15 cellular contexts compared by ENCODE assay signal in genomic region chr3:117404153-117404552, GRCh38.
DNase-seq lines count a peak whose midpoint lies in the region; ATAC-seq, FAIRE-seq and TF ChIP-seq lines count a peak whose summit lies in the region.
"Had no signal": no experiment of that assay in that cellular context is flagged by ENCODE, and none has a peak within 500 bp of the region (broad histone marks: within the 10 kb centered on the region; RNA-seq: fewer than 3 reads in every experiment).

No MANE protein-coding gene starts in this region.

- no peak overlapping the region for H2AFZ ChIP-seq in IMR-90 (replicated peaks; ENCODE audit: low read length, poor library complexity)
- H2AFZ ChIP-seq: GM23338 had no signal

- no peak overlapping the region for H2BK20ac ChIP-seq in IMR-90 (ENCODE audit: low read depth, low read length)

- intact Hi-C loops in IMR-90 (cut with micrococcal nuclease), result no loop called here
- intact Hi-C loops in left lung (cut with DNase I), result no loop called here

- no peak overlapping the region for H3K9ac ChIP-seq in IMR-90 (ENCODE audit: low read depth, low read length)

- no peak overlapping the region for H3K4me3 ChIP-seq in IMR-90 (ENCODE audit: insufficient read depth, low read depth, low read length)
- no peak overlapping the region for H3K4me3 ChIP-seq in cardiac fibroblast (replicated peaks in 1 of 2; ENCODE audit: low read depth in 2 of 2, low read length in 2 of 2)
- H3K4me3 ChIP-seq in left lung, result no peak overlapping the region
- H3K4me3 ChIP-seq: GM12878, GM23338, HAP-1 had no signal

- no peak for FAIRE-seq in GM12892 (lab: Jason Lieb, UNC)
- FAIRE-seq: A204.1, GM12878 had no signal

- no peak for TF ChIP-seq RAD21 in IMR-90 (IDR thresholded peaks at IDR 0.05; ENCODE audit: low read length)

- no TSS peak for BruUV-seq in IMR-90 (replicated peaks; lab: Mats Ljungman, UMichigan)

- no peak overlapping the region for H4K8ac ChIP-seq in IMR-90 (ENCODE audit: low read depth in 2 of 2, low read length in 2 of 2)

- H4K5ac ChIP-seq in IMR-90 (ENCODE audit: low read depth, low read length), result no peak overlapping the region

- CTCF ChIA-PET in IMR-90 (lab: Yijun Ruan, JAX), result interaction anchor here (0.7 kb wide), 1 partner anchor 120 kb away, joined by 3 read pairs; no protein-coding TSS in a partner anchor

- peak; percentile 35 to 60 for DNase-seq in AML-193 (lab: John Stamatoyannopoulos, UW)
- DNase-seq in IMR-90, result no peak
- DNase-seq in cardiac fibroblast (ENCODE audit: low read depth in 2 of 2), result peak; percentile 1 to 7
- DNase-seq in left lung, result no peak
- no peak for DNase-seq in activated CD8-positive, alpha-beta memory T cell treated with anti-CD3 and anti-CD28 coated beads, Interleukin-2, amount 50 U/mL, for 4 hours
- no peak for DNase-seq in GM12892 (ENCODE audit: insufficient read length)
- no peak for DNase-seq in HCEC 1CT
- DNase-seq: Karpas-422, MV-4-11, NCI-H187, NCI-H446 had no signal

- H3K27me3 ChIP-seq in IMR-90 (ENCODE audit: control insufficient read depth, insufficient read depth, low read length), result no peaks in the 10 kb centered on the region
- no peaks in the 10 kb centered on the region for H3K27me3 ChIP-seq in left lung

- H2BK5ac ChIP-seq in IMR-90 (ENCODE audit: low read depth, low read length, poor library complexity, severe bottlenecking), result no peak overlapping the region

- no peaks in the 10 kb centered on the region for H3K9me3 ChIP-seq in IMR-90 (ENCODE audit: control insufficient read depth, insufficient read depth, low read length)
- no peaks in the 10 kb centered on the region for H3K9me3 ChIP-seq in left lung
- H3K9me3 ChIP-seq: HAP-1 had no signal

- ATAC-seq in IMR-90 (ENCODE audit: low read depth), result no peak
- ATAC-seq in left lung, result peak; percentile 27
- ATAC-seq: GM12878, GM23338 had no signal

- in situ Hi-C loops in IMR-90 (cut with MboI; ENCODE audit: low sequenced_read_pairs), result loop anchor here (25.0 kb wide), 1 partner anchor 583 kb away; no protein-coding TSS in a partner anchor

- H3K9me1 ChIP-seq in IMR-90 (ENCODE audit: insufficient read depth, low read length), result no peaks in the 10 kb centered on the region

- H3K23ac ChIP-seq in IMR-90 (ENCODE audit: low read depth, low read length), result no peak overlapping the region

- H2AK9ac ChIP-seq in IMR-90 (replicated peaks; ENCODE audit: low read depth, low read length, poor library complexity), result no peak overlapping the region

- TF ChIP-seq CTCF in IMR-90 (conservative IDR thresholded peaks at IDR 0.05; ENCODE audit: low read depth, low read length) (no peak), cardiac fibroblast (IDR thresholded peaks at IDR 0.05; ENCODE audit: low read depth, low read length) (no peak), left lung (IDR thresholded peaks at IDR 0.05) (no peak)

- POLR2A ChIA-PET in IMR-90 (lab: Charles Lee; ENCODE audit: unreplicated experiment), result no interaction called here

- no peak overlapping the region for H2BK120ac ChIP-seq in IMR-90 (ENCODE audit: low read depth, low read length)

- H3K18ac ChIP-seq in IMR-90 (ENCODE audit: low read depth, low read length), result no peak overlapping the region

- no peaks in the 10 kb centered on the region for H4K20me1 ChIP-seq in IMR-90 (ENCODE audit: insufficient read depth, low read length)

- no peak overlapping the region for H4K91ac ChIP-seq in IMR-90 (ENCODE audit: insufficient read depth, low read depth, low read length)

- H2AK5ac ChIP-seq in IMR-90 (ENCODE audit: low read depth, low read length), result no peak overlapping the region

- H2BK15ac ChIP-seq in IMR-90 (ENCODE audit: low read depth, low read length), result no peak overlapping the region

- H3K36me3 ChIP-seq in IMR-90 (ENCODE audit: control insufficient read depth, insufficient read depth, low read length), result no peaks in the 10 kb centered on the region
- H3K36me3 ChIP-seq in left lung, result no peaks in the 10 kb centered on the region
- H3K36me3 ChIP-seq: HAP-1 had no signal

- H3K4me2 ChIP-seq in IMR-90 (ENCODE audit: low read depth, low read length), result no peak overlapping the region

- H3K4ac ChIP-seq in IMR-90 (ENCODE audit: low read depth, low read length), result no peak overlapping the region

- H3K14ac ChIP-seq in IMR-90 (replicated peaks; ENCODE audit: low read depth, low read length), result no peak overlapping the region

- dilution Hi-C loops in IMR-90 (cut with HindIII; ENCODE audit: low sequenced_read_pairs, unreplicated experiment), result no loop called here

- H3K56ac ChIP-seq in IMR-90 (ENCODE audit: extremely low read depth, insufficient read depth, low read length), result no peak overlapping the region

- peaks cover 2% of the 10 kb centered on the region for H3K4me1 ChIP-seq in IMR-90 (ENCODE audit: control insufficient read depth, insufficient read depth, low read length)
- peaks cover 0 to 15% of the 10 kb centered on the region in 2 donors for H3K4me1 ChIP-seq in left lung

- H3K27ac ChIP-seq in IMR-90 (ENCODE audit: insufficient read depth, low read length) (no peak overlapping the region), left lung (no peak overlapping the region)

- no peak for TF ChIP-seq POLR2A in IMR-90 (IDR thresholded peaks at IDR 0.05; ENCODE audit: low read depth, low read length)
- no peak for TF ChIP-seq POLR2A in GM12892 (IDR thresholded peaks at IDR 0.05; ENCODE audit: low read depth, low read length)

- H3K79me1 ChIP-seq in IMR-90 (ENCODE audit: low read depth in 1 of 2, low read length in 2 of 2), result no peaks in the 10 kb centered on the region

TF ChIP-seq in IMR-90, 13 proteins besides CTCF, POLR2A, EP300 and RAD21:
- TF ChIP-seq CHD1 (IDR thresholded peaks at IDR 0.05; ENCODE audit: low read depth, low read length) (no peak), BHLHE40 (IDR thresholded peaks at IDR 0.05; ENCODE audit: low read depth, low read length) (no peak), MXI1 (IDR thresholded peaks at IDR 0.05; ENCODE audit: borderline replicate concordance, low read depth, low read length) (no peak), FOS (IDR thresholded peaks at IDR 0.05; ENCODE audit: low read depth, low read length) (no peak), CEBPB (IDR thresholded peaks at IDR 0.05; ENCODE audit: low read depth, low read length) (peak; percentile 50; the same call in 1 of the 2 replicates)
- TF ChIP-seq, protein P1, sequence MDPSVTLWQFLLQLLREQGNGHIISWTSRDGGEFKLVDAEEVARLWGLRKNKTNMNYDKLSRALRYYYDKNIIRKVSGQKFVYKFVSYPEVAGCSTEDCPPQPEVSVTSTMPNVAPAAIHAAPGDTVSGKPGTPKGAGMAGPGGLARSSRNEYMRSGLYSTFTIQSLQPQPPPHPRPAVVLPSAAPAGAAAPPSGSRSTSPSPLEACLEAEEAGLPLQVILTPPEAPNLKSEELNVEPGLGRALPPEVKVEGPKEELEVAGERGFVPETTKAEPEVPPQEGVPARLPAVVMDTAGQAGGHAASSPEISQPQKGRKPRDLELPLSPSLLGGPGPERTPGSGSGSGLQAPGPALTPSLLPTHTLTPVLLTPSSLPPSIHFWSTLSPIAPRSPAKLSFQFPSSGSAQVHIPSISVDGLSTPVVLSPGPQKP (IDR thresholded peaks at IDR 0.05; ENCODE audit: borderline replicate concordance, low read depth, low read length), result no peak

Comparison
In these comparisons a context has a peak if more than half of its experiments do, and no peak if none do; other contexts are left out.
1. DNase-seq: peak in AML-193 (2 of 2) and cardiac fibroblast (2 of 2); none in IMR-90 (single experiment), left lung (0 of 2), activated CD8-positive, alpha-beta memory T cell treated with anti-CD3 and anti-CD28 coated beads, Interleukin-2, amount 50 U/mL, for 4 hours (single experiment), GM12892 (single experiment) and HCEC 1CT (single experiment).